2 cellular contexts compared by ENCODE assay signal in the genomic region with DNA sequence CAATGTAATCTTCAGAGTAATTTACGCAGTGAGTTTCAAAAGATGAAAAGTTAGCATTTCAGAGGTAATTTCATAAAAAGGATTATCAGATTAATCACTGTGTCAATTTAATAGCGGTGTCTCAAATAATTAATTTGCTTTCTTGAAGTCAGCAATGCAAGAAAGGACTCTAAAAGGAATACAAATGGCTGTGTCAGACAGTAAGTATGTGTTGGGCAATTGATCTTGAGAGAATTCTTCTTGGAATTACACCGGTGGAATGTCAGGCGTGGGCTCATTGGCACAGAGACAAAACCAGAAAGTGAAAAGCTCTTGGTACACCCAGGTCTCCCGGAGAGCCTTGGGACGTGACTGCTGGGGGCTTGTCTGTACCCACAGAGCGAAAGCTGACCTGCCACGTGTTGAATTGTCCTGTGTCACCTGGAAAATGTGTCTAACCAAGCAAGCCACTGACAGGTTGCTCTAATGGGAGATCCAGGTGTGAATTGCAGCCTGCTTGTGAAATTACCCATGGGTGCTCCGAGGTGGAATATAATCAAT.
A peak's percentile ranks its signal among the peaks of the same experiment; 100 is the strongest.
TF ChIP-seq lines count a peak whose summit lies in the region.

No MANE protein-coding gene starts in this region.

TF ChIP-seq in GM23338, 12 proteins besides CTCF, POLR2A, EP300 and RAD21 (continued from another document):
- TF ChIP-seq ZNF462 (CRISPR knock-in tag; IDR thresholded peaks at IDR 0.05) (no peak), STAT1 (IDR thresholded peaks at IDR 0.05; ENCODE audit: unreplicated experiment) (no peak), REST (IDR thresholded peaks at IDR 0.05; ENCODE audit: unreplicated experiment) (no peak), ZNF331 (CRISPR knock-in tag; IDR thresholded peaks at IDR 0.05; ENCODE audit: low read depth) (no peak), ZNF114 (CRISPR knock-in tag; IDR thresholded peaks at IDR 0.05) (no peak), EZH2 (IDR thresholded peaks at IDR 0.05; ENCODE audit: low read depth, unreplicated experiment) (no peak), NANOG (IDR thresholded peaks at IDR 0.05; ENCODE audit: borderline replicate concordance) (no peak)

TF ChIP-seq in SK-N-SH, 30 proteins besides CTCF, POLR2A, EP300 and RAD21 (continued from another document):
- TF ChIP-seq ELF1 (IDR thresholded peaks at IDR 0.05), result no peak
- TF ChIP-seq SIN3A (IDR thresholded peaks at IDR 0.05; ENCODE audit: borderline replicate concordance, low read depth, low read length), result 0 out of 2 replicates have a peak, but pooled peaks have one; percentile 19
- TF ChIP-seq TCF12 (IDR thresholded peaks at IDR 0.05), result peak; percentile 35
- peak; percentile 61 for TF ChIP-seq NFIC (IDR thresholded peaks at IDR 0.05; ENCODE audit: borderline replicate concordance)
TF ChIP-seq in SK-N-SH: peak in this region for 5.
